In the genomic region with DNA sequence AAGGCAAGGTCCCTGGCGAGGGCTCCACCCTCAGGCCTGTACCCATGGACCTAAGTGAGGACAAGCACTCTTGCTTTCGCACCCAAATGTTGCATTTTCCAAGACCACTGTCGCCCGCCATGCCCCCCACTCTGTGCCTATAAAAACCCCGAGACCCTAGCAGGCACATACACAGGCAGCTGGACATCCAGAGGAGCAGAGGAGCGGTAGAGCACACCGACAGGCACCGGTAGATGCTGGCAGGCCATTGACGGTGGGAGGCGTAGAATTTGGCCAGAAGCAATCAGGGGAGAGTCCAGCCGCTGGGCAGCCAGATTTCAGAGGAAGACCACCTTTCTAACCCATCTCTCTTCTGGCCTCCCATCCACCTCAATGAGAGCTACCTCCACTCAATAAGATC, we compare ENCODE assay signal across 17 cellular contexts.
DNase-seq lines count a peak whose midpoint lies in the region; ATAC-seq, FAIRE-seq and TF ChIP-seq lines count a peak whose summit lies in the region.
"Had no signal": no experiment of that assay in that cellular context is flagged by ENCODE, and none has a peak within 500 bp of the region (broad histone marks: within the 10 kb centered on the region; RNA-seq: fewer than 3 reads in every experiment).

No MANE protein-coding gene starts in this region.

- WGBS in spleen, 5 donors = 87 to 92% (median 89%) methylated on average over 11 of the region's 11 CpGs

- H3K4me3 Mint-ChIP-seq in chondrocyte (ENCODE audit: unreplicated experiment) = no peak overlapping the region
- H3K4me3 Mint-ChIP-seq: CD4-positive, alpha-beta memory T cell had no signal

- H3K27ac ChIP-seq in kidney (ENCODE audit: low read depth in 2 of 2, low read length in 2 of 2) (no peak overlapping the region), spleen (no peak overlapping the region), RWPE1 (no peak overlapping the region)

- no peaks in the 10 kb centered on the region for H3K36me3 Mint-ChIP-seq in chondrocyte (ENCODE audit: low read depth)
- H3K36me3 Mint-ChIP-seq: CD4-positive, alpha-beta memory T cell had no signal

- H3K9ac ChIP-seq in kidney (ENCODE audit: low read length in 2 of 2) = no peak overlapping the region

- no peaks in the 10 kb centered on the region for H3K9me3 ChIP-seq in kidney (ENCODE audit: control insufficient read depth in 1 of 2, low read length in 2 of 2)
- peaks cover 0 to 15% (median 3%) of the 10 kb centered on the region in 8 donors for H3K9me3 ChIP-seq in spleen

- H3K9me3 Mint-ChIP-seq in chondrocyte (ENCODE audit: low read depth) = no peaks in the 10 kb centered on the region

- no peak for FAIRE-seq in kidney (lab: Jason Lieb, UNC)
- FAIRE-seq: G401.6, GM12892 had no signal

- DNase-seq in chondrocyte (ENCODE audit: low spot score) = peak; percentile 33
- peak; percentile 41 for DNase-seq in kidney
- DNase-seq in spleen = peak; percentile 41
- no peak for DNase-seq in RWPE1 (ENCODE audit: low spot score)
- no peak for DNase-seq in NCI-H1694 treated with DMSO at 0.1 percent for 48 hours (lab: John Stamatoyannopoulos, UW)
- DNase-seq: C1 segment of cervical spinal cord; Calu3; CD4-positive, alpha-beta memory T cell; COR-L47; DMS153; DND-41; GOT3; H7; HCEC 1CT had no signal

- intact Hi-C loops in kidney (cut with DNase I) = no loop called here
- intact Hi-C loops in spleen (cut with DNase I; ENCODE audit: low total_unique reads) = no loop called here

- no peak overlapping the region for H3K27ac Mint-ChIP-seq in chondrocyte (ENCODE audit: unreplicated experiment)
- H3K27ac Mint-ChIP-seq: CD4-positive, alpha-beta memory T cell had no signal

- TF ChIP-seq CTCF in chondrocyte (IDR thresholded peaks at IDR 0.05) = no peak
- no peak for TF ChIP-seq CTCF in kidney (IDR thresholded peaks at IDR 0.05; ENCODE audit: borderline replicate concordance, extremely low read depth, insufficient read depth)
- no peak for TF ChIP-seq CTCF in spleen (IDR thresholded peaks at IDR 0.05 in 8 of 11, conservative IDR thresholded peaks at IDR 0.05 in 3 of 11)
- TF ChIP-seq CTCF in RWPE1 (conservative IDR thresholded peaks at IDR 0.05; ENCODE audit: low read depth) = no peak

- H3K27me3 ChIP-seq in spleen (replicated peaks in 1 of 7) = no peaks in the 10 kb centered on the region

- peaks cover 6% of the 10 kb centered on the region for H3K27me3 Mint-ChIP-seq in chondrocyte (ENCODE audit: low read depth)
- H3K27me3 Mint-ChIP-seq: CD4-positive, alpha-beta memory T cell had no signal

- TF ChIP-seq POLR2A in spleen (IDR thresholded peaks at IDR 0.05) = no peak

- CTCF ChIA-PET in RWPE1 (lab: Yijun Ruan, JAX) = no interaction called here

- no peaks in the 10 kb centered on the region for H3K4me1 Mint-ChIP-seq in chondrocyte (ENCODE audit: low read depth)
- H3K4me1 Mint-ChIP-seq: CD4-positive, alpha-beta memory T cell had no signal

- no peak overlapping the region for H3K4me3 ChIP-seq in kidney (ENCODE audit: low read length in 2 of 2)
- H3K4me3 ChIP-seq in spleen = no peak overlapping the region

- H3K4me1 ChIP-seq in kidney (ENCODE audit: control insufficient read depth in 1 of 2, insufficient read depth in 1 of 2, low read depth in 1 of 2, low read length in 2 of 2) = no peaks in the 10 kb centered on the region
- no peaks in the 10 kb centered on the region for H3K4me1 ChIP-seq in spleen

- POLR2A ChIA-PET in RWPE1 (lab: Yijun Ruan, JAX; ENCODE audit: low non-redundant PET) = no interaction called here

- no peak for ATAC-seq in HG03108 (IDR thresholded peaks at IDR 0.05; ENCODE audit: unreplicated experiment)

- H3K36me3 ChIP-seq in kidney (ENCODE audit: control insufficient read depth in 1 of 2, insufficient read depth in 2 of 2, low read length in 2 of 2) (no peaks in the 10 kb centered on the region), spleen (no peaks in the 10 kb centered on the region)

Comparison
In these comparisons a context has a peak if more than half of its experiments do, and no peak if none do; other contexts are left out.
1. DNase-seq: peak in chondrocyte (single experiment), kidney (single experiment) and spleen (single experiment); none in RWPE1 (single experiment) and NCI-H1694 treated with DMSO at 0.1 percent for 48 hours (single experiment).